In the genomic region with DNA sequence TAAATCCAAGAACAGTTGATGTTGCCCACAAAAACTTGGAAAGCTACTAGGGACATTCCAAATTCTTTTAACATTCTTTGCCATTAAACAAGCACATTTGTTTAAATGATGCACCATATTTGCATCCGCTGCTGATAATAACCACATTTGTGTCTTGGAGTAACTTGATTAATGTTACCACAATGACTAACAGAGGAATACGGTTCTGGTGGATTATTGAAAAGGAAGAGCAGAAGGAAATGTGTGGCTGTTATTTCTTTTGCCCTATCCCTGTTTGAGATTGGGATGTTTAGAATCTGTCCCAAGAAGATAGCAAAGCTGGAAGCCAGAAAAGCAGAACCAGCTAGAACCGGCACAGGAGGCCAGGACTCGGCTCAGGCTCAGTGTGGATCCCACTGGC, we compare ENCODE assay signal across 15 cellular contexts. TPM values are rescaled to one million over a fixed set of nuclear protein-coding genes. Genes with fewer than 3 reads are reported as not detected.
A peak's percentile ranks its signal among the peaks of the same experiment; 100 is the strongest.
DNase-seq lines count a peak whose midpoint lies in the region; ATAC-seq and TF ChIP-seq lines count a peak whose summit lies in the region.
"Had no signal": no experiment of that assay in that cellular context is flagged by ENCODE, and none has a peak within 500 bp of the region (broad histone marks: within the 10 kb centered on the region; RNA-seq: fewer than 3 reads in every experiment).

No MANE protein-coding gene starts in this region.

- POLR2A ChIA-PET in AG04449 (lab: Yijun Ruan, JAX) (interaction anchor here (1.0 kb wide), 2 partner anchors 10 to 38 kb away, joined by 5 to 6 read pairs; no protein-coding TSS in a partner anchor), WTC11 (lab: Charles Lee) (no interaction called here)

- H3K9me3 Mint-ChIP-seq in WTC11, result no peaks in the 10 kb centered on the region
- H3K9me3 Mint-ChIP-seq: activated naive CD8-positive, alpha-beta T cell treated with anti-CD3 and anti-CD28 coated beads, Interleukin-2, amount 50 U/mL, for 24 hours; stimulated activated memory B cell treated with anti-CD40 and anti-IgM and Interleukin-4, amounts not matched to agents 10 μg/mL and 1 μg/mL and 100 μg/mL, for 72 hours had no signal

- H3K4me3 ChIP-seq in AG04449 (ENCODE audit: low read depth, low read length), result no peak overlapping the region
- no peak overlapping the region for H3K4me3 ChIP-seq in astrocyte of the spinal cord (ENCODE audit: low read depth, low read length)
- H3K4me3 ChIP-seq: BLaER1 had no signal

- CTCF ChIA-PET in AG04449 (lab: Yijun Ruan, JAX), result interaction anchor here (1.2 kb wide), 1 partner anchor 146 kb away, joined by 7 read pairs; no protein-coding TSS in a partner anchor
- CTCF ChIA-PET in WTC11 (lab: Charles Lee), result no interaction called here

- no peaks in the 10 kb centered on the region for H3K36me3 Mint-ChIP-seq in WTC11
- H3K36me3 Mint-ChIP-seq: stimulated activated memory B cell treated with anti-CD40 and anti-IgM and Interleukin-4, amounts not matched to agents 10 μg/mL and 1 μg/mL and 100 μg/mL, for 72 hours had no signal

- in situ Hi-C loops in astrocyte of the spinal cord (cut with HindIII; ENCODE audit: low sequenced_read_pairs), result no loop called here

- H3K27me3 Mint-ChIP-seq in WTC11 (ENCODE audit: low read depth), result no peaks in the 10 kb centered on the region
- H3K27me3 Mint-ChIP-seq: stimulated activated memory B cell treated with anti-CD40 and anti-IgM and Interleukin-4, amounts not matched to agents 10 μg/mL and 1 μg/mL and 100 μg/mL, for 72 hours had no signal

- H3K4me1 Mint-ChIP-seq in WTC11, result peaks cover 10% of the 10 kb centered on the region
- H3K4me1 Mint-ChIP-seq: activated naive CD8-positive, alpha-beta T cell treated with anti-CD3 and anti-CD28 coated beads, Interleukin-2, amount 50 U/mL, for 24 hours; stimulated activated memory B cell treated with anti-CD40 and anti-IgM and Interleukin-4, amounts not matched to agents 10 μg/mL and 1 μg/mL and 100 μg/mL, for 72 hours had no signal

- no peak overlapping the region; the same call in 1 of the 2 replicates for H3K27ac Mint-ChIP-seq in WTC11
- H3K27ac Mint-ChIP-seq: activated naive CD8-positive, alpha-beta T cell treated with anti-CD3 and anti-CD28 coated beads, Interleukin-2, amount 50 U/mL, for 24 hours; stimulated activated memory B cell treated with anti-CD40 and anti-IgM and Interleukin-4, amounts not matched to agents 10 μg/mL and 1 μg/mL and 100 μg/mL, for 72 hours had no signal

- ATAC-seq in WTC11, result no peak
- ATAC-seq: activated naive CD8-positive, alpha-beta T cell treated with anti-CD3 and anti-CD28 coated beads, Interleukin-2, amount 50 U/mL, for 24 hours; stimulated activated memory B cell treated with anti-CD40 and anti-IgM and Interleukin-4, amounts not matched to agents 10 μg/mL and 1 μg/mL and 100 μg/mL, for 72 hours had no signal

- TF ChIP-seq CTCF in AG04449 (IDR thresholded peaks at IDR 0.05; ENCODE audit: insufficient read depth, low read length, missing control alignments) (no peak), astrocyte of the spinal cord (IDR thresholded peaks at IDR 0.05; ENCODE audit: low read depth, low read length) (no peak), WTC11 (IDR thresholded peaks at IDR 0.05) (no peak)

- H3K4me3 Mint-ChIP-seq in WTC11, result no peak overlapping the region
- H3K4me3 Mint-ChIP-seq: activated naive CD8-positive, alpha-beta T cell treated with anti-CD3 and anti-CD28 coated beads, Interleukin-2, amount 50 U/mL, for 24 hours; stimulated activated memory B cell treated with anti-CD40 and anti-IgM and Interleukin-4, amounts not matched to agents 10 μg/mL and 1 μg/mL and 100 μg/mL, for 72 hours had no signal

- DNase-seq in AG04449 (ENCODE audit: low read depth, low spot score), result peak; percentile 91
- DNase-seq in HS-5 (ENCODE audit: low read depth), result peak; percentile 91
- DNase-seq in astrocyte of the spinal cord (ENCODE audit: low read depth, low spot score), result peak; percentile 94
- peak; percentile 32 for DNase-seq in kidney glomerular epithelial cell (lab: John Stamatoyannopoulos, UW)
- no peak for DNase-seq in activated CD4-positive, alpha-beta T cell treated with anti-CD3 and anti-CD28 coated beads, Interleukin-2, amount 50 U/mL, for 48 hours
- no peak for DNase-seq in WTC11 (ENCODE audit: low spot score)
- DNase-seq in COLO829 (ENCODE audit: low spot score), result no peak
- no peak for DNase-seq in NCI-H446 (lab: John Stamatoyannopoulos, UW)
- DNase-seq: activated naive CD8-positive, alpha-beta T cell treated with anti-CD3 and anti-CD28 coated beads, Interleukin-2, amount 50 U/mL, for 24 hours; erythroblast; KBM-7; NCI-H2171; stimulated activated CD4-positive, alpha-beta T cell treated with anti-CD3 and anti-CD28 coated beads, Interleukin-12 subunit alpha, Interleukin-12 subunit beta, amount 100 ng/mL, for 4 hours had no signal

TF ChIP-seq in WTC11, 78 proteins besides CTCF, POLR2A, EP300 and RAD21 (continues in another document):
- TF ChIP-seq CDX4 (CRISPR knock-in tag; IDR thresholded peaks at IDR 0.05; ENCODE audit: borderline replicate concordance) (no peak), ZNF281 (CRISPR knock-in tag; IDR thresholded peaks at IDR 0.05) (no peak), ESRRA (CRISPR knock-in tag; IDR thresholded peaks at IDR 0.05; ENCODE audit: borderline replicate concordance) (no peak), TEAD4 (CRISPR knock-in tag; IDR thresholded peaks at IDR 0.05) (no peak), MYBL2 (CRISPR knock-in tag; IDR thresholded peaks at IDR 0.05) (no peak), AR (CRISPR knock-in tag; IDR thresholded peaks at IDR 0.05) (no peak), ERG (CRISPR knock-in tag; IDR thresholded peaks at IDR 0.05) (no peak), ZMAT4 (CRISPR knock-in tag; IDR thresholded peaks at IDR 0.05) (no peak), ETV6 (CRISPR knock-in tag; IDR thresholded peaks at IDR 0.05) (no peak)

RNA-seq across cellular contexts. Expression of gene RASGRP3, which starts 39.2 kb away (rescaled TPM):
- total RNA-seq in WTC11 (2021), result 0.11 to 0.23 TPM (median 0.14 TPM) in 3 replicates

Comparison
In these comparisons a context has a peak if more than half of its experiments do, and no peak if none do; other contexts are left out.
1. DNase-seq: peak in AG04449 (single experiment), HS-5 (single experiment), astrocyte of the spinal cord (single experiment) and kidney glomerular epithelial cell (single experiment); none in activated CD4-positive, alpha-beta T cell treated with anti-CD3 and anti-CD28 coated beads, Interleukin-2, amount 50 U/mL, for 48 hours (0 of 2), WTC11 (single experiment), COLO829 (single experiment) and NCI-H446 (0 of 2).